Comparison of ENCODE assay signal across 9 cellular contexts in the genomic region with DNA sequence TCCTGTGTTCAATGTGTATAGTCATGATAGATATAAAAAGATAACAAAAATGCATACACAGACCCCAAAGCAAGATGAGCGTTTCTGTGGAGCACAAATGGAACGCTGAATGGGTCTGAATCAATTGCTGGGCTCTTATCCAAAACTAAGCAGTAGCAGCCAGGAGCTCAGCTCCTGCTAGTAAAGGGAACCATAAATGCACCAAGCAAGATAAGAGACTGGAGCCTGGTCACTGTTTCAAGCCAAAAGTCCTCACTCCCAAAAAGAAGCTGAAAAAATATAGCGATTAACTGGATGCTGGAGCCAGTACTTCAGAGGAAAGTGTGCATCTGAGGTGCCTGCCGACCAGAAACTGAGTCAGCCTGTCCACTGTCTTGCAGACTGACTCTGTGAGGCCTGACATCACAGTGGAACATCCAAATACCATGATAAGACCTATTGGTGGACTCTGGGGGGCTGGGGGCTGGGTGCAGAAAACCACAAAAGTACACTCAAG.
DNase-seq lines count a peak whose midpoint lies in the region; ATAC-seq and TF ChIP-seq lines count a peak whose summit lies in the region.
"Had no signal": no experiment of that assay in that cellular context is flagged by ENCODE, and none has a peak within 500 bp of the region (broad histone marks: within the 10 kb centered on the region; RNA-seq: fewer than 3 reads in every experiment).

No MANE protein-coding gene starts in this region.

- no peak for TF ChIP-seq CTCF in choroid plexus epithelial cell (conservative IDR thresholded peaks at IDR 0.05; ENCODE audit: low read depth, low read length)

- peaks cover 26 to 39% of the 10 kb centered on the region in 2 donors for H3K36me3 Mint-ChIP-seq in stimulated activated naive B cell treated with anti-CD40 and anti-IgM and Interleukin-4, amounts not matched to agents 10 μg/mL and 1 μg/mL and 100 μg/mL, for 72 hours

- DNase-seq in Right ventricle myocardium superior (no peak), Right ventricle myocardium inferior (ENCODE audit: missing footprints) (no peak), choroid plexus epithelial cell (ENCODE audit: low read depth) (peak; percentile 63), dedifferentiated amniotic fluid mesenchymal stem cell (ENCODE audit: extremely low spot score) (no peak)
- peak; percentile 33 to 56 for DNase-seq in activated CD4-positive, alpha-beta T cell treated with anti-CD3 and anti-CD28 coated beads, Interleukin-2, amount 50 U/mL, for 4 hours
- no peak for DNase-seq in stimulated activated naive B cell treated with anti-CD40 and anti-IgM and Interleukin-4, amounts not matched to agents 10 μg/mL and 1 μg/mL and 100 μg/mL, for 72 hours
- DNase-seq: GDM1 had no signal

- no peak overlapping the region for H3K4me3 Mint-ChIP-seq in stimulated activated naive B cell treated with anti-CD40 and anti-IgM and Interleukin-4, amounts not matched to agents 10 μg/mL and 1 μg/mL and 100 μg/mL, for 72 hours

- ATAC-seq in Right ventricle myocardium superior (ENCODE audit: poor library complexity) (peak; percentile 67), Right ventricle myocardium inferior (no peak), GM21360 (IDR thresholded peaks at IDR 0.05; ENCODE audit: unreplicated experiment) (no peak), HG03432 (IDR thresholded peaks at IDR 0.05; ENCODE audit: unreplicated experiment) (no peak)
- ATAC-seq in stimulated activated naive B cell treated with anti-CD40 and anti-IgM and Interleukin-4, amounts not matched to agents 10 μg/mL and 1 μg/mL and 100 μg/mL, for 72 hours (replicated peaks): peak; percentile 71

- no peak overlapping the region for H3K4me3 ChIP-seq in choroid plexus epithelial cell (ENCODE audit: low read depth, low read length)

- no peaks in the 10 kb centered on the region for H3K27me3 Mint-ChIP-seq in stimulated activated naive B cell treated with anti-CD40 and anti-IgM and Interleukin-4, amounts not matched to agents 10 μg/mL and 1 μg/mL and 100 μg/mL, for 72 hours

- intact Hi-C loops in Right ventricle myocardium superior (cut with DNase I): no loop called here
- intact Hi-C loops in Right ventricle myocardium inferior (cut with DNase I): no loop called here

- H3K9me3 Mint-ChIP-seq in stimulated activated naive B cell treated with anti-CD40 and anti-IgM and Interleukin-4, amounts not matched to agents 10 μg/mL and 1 μg/mL and 100 μg/mL, for 72 hours: no peaks in the 10 kb centered on the region

- H3K27ac Mint-ChIP-seq in stimulated activated naive B cell treated with anti-CD40 and anti-IgM and Interleukin-4, amounts not matched to agents 10 μg/mL and 1 μg/mL and 100 μg/mL, for 72 hours: peak overlapping the region; percentile 31

- peaks cover 29 to 76% of the 10 kb centered on the region in 2 donors for H3K4me1 Mint-ChIP-seq in stimulated activated naive B cell treated with anti-CD40 and anti-IgM and Interleukin-4, amounts not matched to agents 10 μg/mL and 1 μg/mL and 100 μg/mL, for 72 hours

Comparison
In these comparisons a context has a peak if more than half of its experiments do, and no peak if none do; other contexts are left out.
1. ATAC-seq: peak in Right ventricle myocardium superior (single experiment) and stimulated activated naive B cell treated with anti-CD40 and anti-IgM and Interleukin-4, amounts not matched to agents 10 μg/mL and 1 μg/mL and 100 μg/mL, for 72 hours (2 of 2); none in Right ventricle myocardium inferior (single experiment), GM21360 (single experiment) and HG03432 (single experiment).
2. DNase-seq: peak in activated CD4-positive, alpha-beta T cell treated with anti-CD3 and anti-CD28 coated beads, Interleukin-2, amount 50 U/mL, for 4 hours (2 of 2) and choroid plexus epithelial cell (single experiment); none in Right ventricle myocardium superior (single experiment), Right ventricle myocardium inferior (single experiment), stimulated activated naive B cell treated with anti-CD40 and anti-IgM and Interleukin-4, amounts not matched to agents 10 μg/mL and 1 μg/mL and 100 μg/mL, for 72 hours (single experiment) and dedifferentiated amniotic fluid mesenchymal stem cell (single experiment).